In genomic region chr20:44683263-44684046, GRCh38 we compare ENCODE assay signal across 1 cellular context.
TF ChIP-seq lines count a peak whose summit lies in the region.

No MANE protein-coding gene starts in this region.

TF ChIP-seq in HCT116, 20 proteins besides CTCF, POLR2A, EP300 and RAD21 (continued from another document):
- TF ChIP-seq, protein P1, sequence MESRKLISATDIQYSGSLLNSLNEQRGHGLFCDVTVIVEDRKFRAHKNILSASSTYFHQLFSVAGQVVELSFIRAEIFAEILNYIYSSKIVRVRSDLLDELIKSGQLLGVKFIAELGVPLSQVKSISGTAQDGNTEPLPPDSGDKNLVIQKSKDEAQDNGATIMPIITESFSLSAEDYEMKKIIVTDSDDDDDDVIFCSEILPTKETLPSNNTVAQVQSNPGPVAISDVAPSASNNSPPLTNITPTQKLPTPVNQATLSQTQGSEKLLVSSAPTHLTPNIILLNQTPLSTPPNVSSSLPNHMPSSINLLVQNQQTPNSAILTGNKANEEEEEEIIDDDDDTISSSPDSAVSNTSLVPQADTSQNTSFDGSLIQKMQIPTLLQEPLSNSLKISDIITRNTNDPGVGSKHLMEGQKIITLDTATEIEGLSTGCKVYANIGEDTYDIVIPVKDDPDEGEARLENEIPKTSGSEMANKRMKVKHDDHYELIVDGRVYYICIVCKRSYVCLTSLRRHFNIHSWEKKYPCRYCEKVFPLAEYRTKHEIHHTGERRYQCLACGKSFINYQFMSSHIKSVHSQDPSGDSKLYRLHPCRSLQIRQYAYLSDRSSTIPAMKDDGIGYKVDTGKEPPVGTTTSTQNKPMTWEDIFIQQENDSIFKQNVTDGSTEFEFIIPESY (IDR thresholded peaks at IDR 0.05; ENCODE audit: extremely low read depth, insufficient replicate concordance, low read length): no peak
- peak; percentile 71; the same call in 1 of the 2 replicates for TF ChIP-seq MAX (IDR thresholded peaks at IDR 0.05)
- TF ChIP-seq EGR1 (IDR thresholded peaks at IDR 0.05; ENCODE audit: low read depth): no peak
